11 cellular contexts compared by ENCODE assay signal in genomic region chr13:97243915-97244820, GRCh38. TPM values are rescaled to one million over a fixed set of nuclear protein-coding genes. Genes with fewer than 3 reads are reported as not detected.
A peak's percentile ranks its signal among the peaks of the same experiment; 100 is the strongest.
DNase-seq lines count a peak whose midpoint lies in the region; ATAC-seq and TF ChIP-seq lines count a peak whose summit lies in the region.
"Had no signal": no experiment of that assay in that cellular context is flagged by ENCODE, and none has a peak within 500 bp of the region (broad histone marks: within the 10 kb centered on the region; RNA-seq: fewer than 3 reads in every experiment).

No MANE protein-coding gene starts in this region.

- H3K36me3 Mint-ChIP-seq in MCF 10A (ENCODE audit: insufficient read depth, unreplicated experiment) (peaks cover 22% of the 10 kb centered on the region), glutamatergic neuron (ENCODE audit: unreplicated experiment) (no peaks in the 10 kb centered on the region)
- H3K36me3 Mint-ChIP-seq in activated T-helper 1 cell treated with anti-CD3 and anti-CD28 coated beads, Interleukin-12 subunit alpha, Interleukin-12 subunit beta, Interleukin-2, Interleukin-4 antibody, amounts not matched to agents 30 ng/mL and 10 ng/mL and 1 ng/mL, durations not matched to agents 14 hours and 24 hours and 36 hours (ENCODE audit: low read depth) = no peaks in the 10 kb centered on the region

- no peaks in the 10 kb centered on the region for H3K27me3 ChIP-seq in breast epithelium
- H3K27me3 ChIP-seq in esophagus squamous epithelium = no peaks in the 10 kb centered on the region
- no peaks in the 10 kb centered on the region for H3K27me3 ChIP-seq in osteoblast (ENCODE audit: insufficient read depth, low read length)
- H3K27me3 ChIP-seq in upper lobe of right lung = no peaks in the 10 kb centered on the region
- H3K27me3 ChIP-seq: brain microvascular endothelial cell had no signal

- no peak for DNase-seq in breast epithelium (ENCODE audit: low spot score in 2 of 2)
- no peak for DNase-seq in MCF 10A (ENCODE audit: unreplicated experiment)
- DNase-seq in esophagus squamous epithelium (lab: John Stamatoyannopoulos, UW) = no peak
- DNase-seq in osteoblast (ENCODE audit: insufficient read length, low spot score, missing footprints) = peak; percentile 71
- no peak for DNase-seq in upper lobe of right lung
- DNase-seq in activated T-helper 1 cell treated with anti-CD3 and anti-CD28 coated beads, Interleukin-12 subunit alpha, Interleukin-12 subunit beta, Interleukin-2, Interleukin-4 antibody, amounts not matched to agents 30 ng/mL and 10 ng/mL and 1 ng/mL, durations not matched to agents 14 hours and 24 hours and 36 hours (ENCODE audit: low spot score) = no peak
- no peak for DNase-seq in glutamatergic neuron
- DNase-seq: brain microvascular endothelial cell, NCI-H187 treated with DMSO at 0.1 percent for 48 hours, T-helper 9 cell had no signal

- CTCF ChIA-PET in MCF 10A (lab: Yijun Ruan, JAX) = interaction anchor here (0.8 to 2.1 kb wide), 5 partner anchors 8 to 134 kb away, joined by 3 to 6 read pairs (median 5); no protein-coding TSS in a partner anchor

- H3K36me3 ChIP-seq in breast epithelium (no peaks in the 10 kb centered on the region), esophagus squamous epithelium (peaks cover 0 to 9% (median 0%) of the 10 kb centered on the region in 3 donors), osteoblast (ENCODE audit: insufficient read depth, low read length) (no peaks in the 10 kb centered on the region), upper lobe of right lung (no peaks in the 10 kb centered on the region)
- H3K36me3 ChIP-seq: brain microvascular endothelial cell had no signal

- H3K27me3 Mint-ChIP-seq in MCF 10A (ENCODE audit: insufficient read depth, unreplicated experiment) (no peaks in the 10 kb centered on the region), glutamatergic neuron (ENCODE audit: unreplicated experiment) (no peaks in the 10 kb centered on the region)
- H3K27me3 Mint-ChIP-seq in activated T-helper 1 cell treated with anti-CD3 and anti-CD28 coated beads, Interleukin-12 subunit alpha, Interleukin-12 subunit beta, Interleukin-2, Interleukin-4 antibody, amounts not matched to agents 30 ng/mL and 10 ng/mL and 1 ng/mL, durations not matched to agents 14 hours and 24 hours and 36 hours (ENCODE audit: insufficient read depth) = no peaks in the 10 kb centered on the region

- no peak for TF ChIP-seq CTCF in breast epithelium (IDR thresholded peaks at IDR 0.05)
- no peak for TF ChIP-seq CTCF in MCF 10A (IDR thresholded peaks at IDR 0.05; ENCODE audit: unreplicated experiment)
- TF ChIP-seq CTCF in esophagus squamous epithelium (IDR thresholded peaks at IDR 0.05) = no peak
- no peak for TF ChIP-seq CTCF in osteoblast (IDR thresholded peaks at IDR 0.05; ENCODE audit: extremely low read depth, low read depth, low read length)
- TF ChIP-seq CTCF in upper lobe of right lung (IDR thresholded peaks at IDR 0.05) = no peak
- no peak for TF ChIP-seq CTCF in glutamatergic neuron (IDR thresholded peaks at IDR 0.05; ENCODE audit: partially characterized antibody, unreplicated experiment)

- H3K9me3 ChIP-seq in breast epithelium = no peaks in the 10 kb centered on the region
- no peaks in the 10 kb centered on the region for H3K9me3 ChIP-seq in esophagus squamous epithelium
- no peaks in the 10 kb centered on the region for H3K9me3 ChIP-seq in osteoblast (ENCODE audit: low read depth, low read length)
- no peaks in the 10 kb centered on the region for H3K9me3 ChIP-seq in upper lobe of right lung

- no peak for TF ChIP-seq POLR2A in breast epithelium (IDR thresholded peaks at IDR 0.05)
- TF ChIP-seq POLR2A in esophagus squamous epithelium (IDR thresholded peaks at IDR 0.05) = no peak

- H3K27ac ChIP-seq in breast epithelium = peak overlapping the region; percentile 74 to 84
- peak overlapping the region; percentile 6 to 75 (median 67) for H3K27ac ChIP-seq in esophagus squamous epithelium
- H3K27ac ChIP-seq in osteoblast (ENCODE audit: low read depth, low read length) = peak overlapping the region; percentile 41
- H3K27ac ChIP-seq in upper lobe of right lung = peak overlapping the region; percentile 45
- H3K27ac ChIP-seq: brain microvascular endothelial cell had no signal

- no TSS peak for BruUV-seq in MCF 10A (replicated peaks; lab: Mats Ljungman, UMichigan)

- H3K4me1 Mint-ChIP-seq in MCF 10A (ENCODE audit: insufficient read depth, unreplicated experiment) (peaks cover 26% of the 10 kb centered on the region), glutamatergic neuron (ENCODE audit: low read depth, unreplicated experiment) (peaks cover 14% of the 10 kb centered on the region)
- peaks cover 8% of the 10 kb centered on the region for H3K4me1 Mint-ChIP-seq in activated T-helper 1 cell treated with anti-CD3 and anti-CD28 coated beads, Interleukin-12 subunit alpha, Interleukin-12 subunit beta, Interleukin-2, Interleukin-4 antibody, amounts not matched to agents 30 ng/mL and 10 ng/mL and 1 ng/mL, durations not matched to agents 14 hours and 24 hours and 36 hours (ENCODE audit: low read depth)

- intact Hi-C loops in breast epithelium (cut with DNase I; ENCODE audit: low total_unique reads) (no loop called here), MCF 10A (cut with micrococcal nuclease) (no loop called here), esophagus squamous epithelium (cut with DNase I) (no loop called here), upper lobe of right lung (cut with DNase I) (no loop called here)
- intact Hi-C loops in activated T-helper 1 cell treated with anti-CD3 and anti-CD28 coated beads, Interleukin-12 subunit alpha, Interleukin-12 subunit beta, Interleukin-2, Interleukin-4 antibody, amounts not matched to agents 30 ng/mL and 10 ng/mL and 1 ng/mL, durations not matched to agents 14 hours and 24 hours and 36 hours (cut with micrococcal nuclease) = no loop called here

- H3K9me3 Mint-ChIP-seq in MCF 10A (ENCODE audit: unreplicated experiment) (no peaks in the 10 kb centered on the region), glutamatergic neuron (ENCODE audit: unreplicated experiment) (peaks cover 2% of the 10 kb centered on the region)
- no peaks in the 10 kb centered on the region for H3K9me3 Mint-ChIP-seq in activated T-helper 1 cell treated with anti-CD3 and anti-CD28 coated beads, Interleukin-12 subunit alpha, Interleukin-12 subunit beta, Interleukin-2, Interleukin-4 antibody, amounts not matched to agents 30 ng/mL and 10 ng/mL and 1 ng/mL, durations not matched to agents 14 hours and 24 hours and 36 hours

- peaks cover 12 to 25% of the 10 kb centered on the region in 2 donors for H3K4me1 ChIP-seq in breast epithelium
- peaks cover 0 to 100% (median 26%) of the 10 kb centered on the region in 3 donors for H3K4me1 ChIP-seq in esophagus squamous epithelium
- peaks cover 13% of the 10 kb centered on the region for H3K4me1 ChIP-seq in osteoblast (ENCODE audit: insufficient read depth, low read length)
- H3K4me1 ChIP-seq in upper lobe of right lung = peaks cover 80% of the 10 kb centered on the region

- WGBS in esophagus squamous epithelium, 2 donors = 42 to 52% methylated on average over 8 of the region's 8 CpGs

- no peak overlapping the region for H3K4me3 ChIP-seq in breast epithelium
- H3K4me3 ChIP-seq in esophagus squamous epithelium = no peak overlapping the region
- no peak overlapping the region for H3K4me3 ChIP-seq in osteoblast (ENCODE audit: insufficient read depth, low read length)
- H3K4me3 ChIP-seq in upper lobe of right lung = no peak overlapping the region

- POLR2A ChIA-PET in MCF 10A (lab: Yijun Ruan, JAX) = interaction anchor here (1.7 to 10.0 kb wide), 3 partner anchors 12 to 21 kb away, joined by 4 to 223 read pairs (median 7); partner anchors contain the start of gene MBNL2

- H3K4me2 ChIP-seq in osteoblast (ENCODE audit: insufficient read depth, low read length) = peak overlapping the region; percentile 2

- H3K79me2 ChIP-seq in osteoblast (ENCODE audit: insufficient read depth, low read length) = peaks cover 65% of the 10 kb centered on the region

- H3K27ac Mint-ChIP-seq in MCF 10A (ENCODE audit: low read depth, unreplicated experiment) (no peak overlapping the region), glutamatergic neuron (ENCODE audit: unreplicated experiment) (no peak overlapping the region)
- no peak overlapping the region for H3K27ac Mint-ChIP-seq in activated T-helper 1 cell treated with anti-CD3 and anti-CD28 coated beads, Interleukin-12 subunit alpha, Interleukin-12 subunit beta, Interleukin-2, Interleukin-4 antibody, amounts not matched to agents 30 ng/mL and 10 ng/mL and 1 ng/mL, durations not matched to agents 14 hours and 24 hours and 36 hours

- no peak overlapping the region for H2AFZ ChIP-seq in osteoblast (ENCODE audit: low read length)

- no peak for ATAC-seq in upper lobe of right lung
- no peak for ATAC-seq in HG03196 (IDR thresholded peaks at IDR 0.05; ENCODE audit: unreplicated experiment)

- H4K20me1 ChIP-seq in osteoblast (ENCODE audit: insufficient read depth, low read length) = peaks cover 40% of the 10 kb centered on the region

- H3K4me3 Mint-ChIP-seq in MCF 10A (ENCODE audit: unreplicated experiment) = no peak overlapping the region
- H3K4me3 Mint-ChIP-seq in activated T-helper 1 cell treated with anti-CD3 and anti-CD28 coated beads, Interleukin-12 subunit alpha, Interleukin-12 subunit beta, Interleukin-2, Interleukin-4 antibody, amounts not matched to agents 30 ng/mL and 10 ng/mL and 1 ng/mL, durations not matched to agents 14 hours and 24 hours and 36 hours = no peak overlapping the region
- no peak overlapping the region for H3K4me3 Mint-ChIP-seq in glutamatergic neuron (ENCODE audit: unreplicated experiment)

RNA-seq across cellular contexts. Expression of gene MBNL2, which starts 22.0 kb away (rescaled TPM):
- total RNA-seq in breast epithelium (100 to 1,000 TPM in 2 of 3 donors, 10 to 100 TPM in 1; 68.5 to 131 (median 120) TPM), MCF 10A (2022) (74.3 and 85.8 TPM in 2 replicates), esophagus squamous epithelium (10 to 100 TPM; 18.3 to 58.7 (median 29.7) TPM), osteoblast (66.0 and 69.8 TPM in 2 replicates), upper lobe of right lung (60.6 TPM), glutamatergic neuron (ENCODE audit: unreplicated experiment) (12.4 TPM)
- 20.7 and 24.2 TPM in 2 replicates for total RNA-seq in activated T-helper 1 cell treated with anti-CD3 and anti-CD28 coated beads, Interleukin-12 subunit alpha, Interleukin-12 subunit beta, Interleukin-2, Interleukin-4 antibody, amounts not matched to agents 30 ng/mL and 10 ng/mL and 1 ng/mL, durations not matched to agents 14 hours and 24 hours and 36 hours
